Comparison of ENCODE assay signal across 24 cellular contexts in genomic region chr12:99278899-99279298, GRCh38.
"Had no signal": no experiment of that assay in that cellular context is flagged by ENCODE, and none has a peak within 500 bp of the region (broad histone marks: within the 10 kb centered on the region; RNA-seq: fewer than 3 reads in every experiment).

No MANE protein-coding gene starts in this region.

- H2AFZ ChIP-seq: PC-9 had no signal

- H3K36me3 Mint-ChIP-seq: activated naive CD8-positive, alpha-beta T cell treated with anti-CD3 and anti-CD28 coated beads for 36 hours; T-cell had no signal

- H3K4me3 ChIP-seq: MG63, PC-9 had no signal

- DNase-seq: activated CD4-positive, alpha-beta memory T cell treated with anti-CD3 and anti-CD28 coated beads, Interleukin-2, amount 10 ng/mL, durations not matched to agents 7 days and 5 days; activated CD4-positive, alpha-beta T cell treated with anti-CD3 and anti-CD28 coated beads for 36 hours; activated CD4-positive, alpha-beta T cell treated with anti-CD3 and anti-CD28 coated beads, Interleukin-2, amount 50 U/mL, for 1 hour; activated gamma-delta T cell; activated naive CD4-positive, alpha-beta T cell treated with anti-CD3 and anti-CD28 coated beads for 36 hours; activated naive CD8-positive, alpha-beta T cell treated with anti-CD3 and anti-CD28 coated beads for 36 hours; activated T-cell treated with anti-CD3 and anti-CD28 coated beads for 4 hours; activated T-cell treated with anti-CD3 and anti-CD28 coated beads, Interleukin-2, amount 50 U/mL, for 48 hours; MG63; MV-4-11; NCI-H1092 treated with DMSO at 0.1 percent for 48 hours; NCI-H1417 treated with DMSO at 0.1 percent for 48 hours; NCI-H1694; NCI-H2029; NCI-H2107; NCI-H524; PC-9; SHP77 treated with DMSO at 0.1 percent for 48 hours; T-cell; T-helper 2 cell; T1000 had no signal

- H3K27ac Mint-ChIP-seq: activated CD4-positive, alpha-beta memory T cell treated with anti-CD3 and anti-CD28 coated beads, Interleukin-2, amount 10 ng/mL, durations not matched to agents 7 days and 5 days; activated CD4-positive, alpha-beta T cell treated with anti-CD3 and anti-CD28 coated beads for 36 hours; activated naive CD4-positive, alpha-beta T cell treated with anti-CD3 and anti-CD28 coated beads for 36 hours; activated naive CD8-positive, alpha-beta T cell treated with anti-CD3 and anti-CD28 coated beads for 36 hours; activated T-helper 17 cell treated with anti-CD3 and anti-CD28 coated beads, Interleukin-2, amount 50 U/mL, for 72 hours; T-cell had no signal

- ATAC-seq: activated CD4-positive, alpha-beta T cell treated with anti-CD3 and anti-CD28 coated beads for 36 hours; activated T-helper 17 cell treated with anti-CD3 and anti-CD28 coated beads, Interleukin-2, amount 50 U/mL, for 72 hours; T-cell had no signal

- H3K9me3 ChIP-seq: MG63 had no signal

- H3K4me2 ChIP-seq: PC-9 had no signal

- H3K27me3 Mint-ChIP-seq: activated CD4-positive, alpha-beta memory T cell treated with anti-CD3 and anti-CD28 coated beads, Interleukin-2, amount 10 ng/mL, durations not matched to agents 7 days and 5 days; activated CD4-positive, alpha-beta T cell treated with anti-CD3 and anti-CD28 coated beads for 36 hours; activated naive CD8-positive, alpha-beta T cell treated with anti-CD3 and anti-CD28 coated beads for 36 hours; activated T-helper 17 cell treated with anti-CD3 and anti-CD28 coated beads, Interleukin-2, amount 50 U/mL, for 72 hours; central memory CD8-positive, alpha-beta T cell; T-cell had no signal

- H3K27ac ChIP-seq: PC-9, VCaP had no signal

- H3K4me3 Mint-ChIP-seq: activated CD4-positive, alpha-beta memory T cell treated with anti-CD3 and anti-CD28 coated beads, Interleukin-2, amount 10 ng/mL, durations not matched to agents 7 days and 5 days; activated CD4-positive, alpha-beta T cell treated with anti-CD3 and anti-CD28 coated beads for 36 hours; activated naive CD4-positive, alpha-beta T cell treated with anti-CD3 and anti-CD28 coated beads for 36 hours; activated naive CD8-positive, alpha-beta T cell treated with anti-CD3 and anti-CD28 coated beads for 36 hours; activated T-helper 17 cell treated with anti-CD3 and anti-CD28 coated beads, Interleukin-2, amount 50 U/mL, for 72 hours; central memory CD8-positive, alpha-beta T cell; T-cell had no signal

- H3K36me3 ChIP-seq: MG63 had no signal

- H3K27me3 ChIP-seq: MG63 had no signal

- H3K4me1 Mint-ChIP-seq: activated CD4-positive, alpha-beta memory T cell treated with anti-CD3 and anti-CD28 coated beads, Interleukin-2, amount 10 ng/mL, durations not matched to agents 7 days and 5 days; activated CD4-positive, alpha-beta T cell treated with anti-CD3 and anti-CD28 coated beads for 36 hours; activated naive CD8-positive, alpha-beta T cell treated with anti-CD3 and anti-CD28 coated beads for 36 hours; activated T-helper 17 cell treated with anti-CD3 and anti-CD28 coated beads, Interleukin-2, amount 50 U/mL, for 72 hours; central memory CD8-positive, alpha-beta T cell; T-cell had no signal
